Comparison of ENCODE assay signal across 10 cellular contexts in the genomic region with DNA sequence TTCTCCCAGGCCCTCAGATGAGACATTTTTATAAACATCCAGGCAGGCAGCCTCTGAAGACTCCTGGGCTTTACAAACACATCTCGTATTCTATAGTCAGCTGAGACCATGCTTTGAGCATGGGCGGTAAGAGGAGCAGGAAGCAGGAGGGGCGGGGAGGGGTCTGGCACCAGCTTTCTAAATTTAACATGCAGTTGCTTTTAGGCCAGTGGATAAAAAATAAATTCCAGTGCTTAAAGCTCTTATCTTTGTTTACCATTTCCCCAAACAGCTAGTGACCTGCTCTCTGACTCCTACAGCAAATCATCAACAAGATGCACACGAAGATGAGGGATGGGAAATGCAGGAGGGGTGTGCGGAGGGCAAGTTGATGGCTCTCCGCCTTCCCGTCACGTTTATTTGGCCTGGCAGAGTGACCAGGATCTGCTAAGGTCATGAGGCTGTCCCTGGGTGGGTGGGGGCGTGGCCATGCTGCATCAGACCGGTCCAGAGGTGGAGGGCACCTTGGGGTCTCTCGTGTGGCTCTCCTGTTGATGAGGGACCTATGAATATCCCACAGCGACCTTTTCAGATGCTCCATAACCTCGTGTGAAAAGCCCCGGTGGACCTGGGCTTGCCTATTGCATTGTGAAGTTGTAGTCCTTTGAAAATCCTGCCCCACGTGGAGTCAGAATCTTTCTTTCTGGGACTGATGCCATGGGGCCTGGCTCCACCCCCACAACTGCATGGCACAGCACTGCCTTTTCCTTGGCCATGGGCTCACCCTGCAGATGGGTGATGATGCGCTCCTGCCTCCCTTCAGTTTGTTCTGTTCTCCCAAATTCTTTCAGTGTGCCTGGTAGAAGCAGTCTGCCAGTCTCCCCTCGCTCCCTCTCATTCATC.
A peak's percentile ranks its signal among the peaks of the same experiment; 100 is the strongest.
DNase-seq lines count a peak whose midpoint lies in the region; ATAC-seq and TF ChIP-seq lines count a peak whose summit lies in the region.
"Had no signal": no experiment of that assay in that cellular context is flagged by ENCODE, and none has a peak within 500 bp of the region (broad histone marks: within the 10 kb centered on the region; RNA-seq: fewer than 3 reads in every experiment).

No MANE protein-coding gene starts in this region.

- intact Hi-C loops in body of pancreas (cut with DNase I) = loop anchor here (10.0 kb wide), 1 partner anchor 370 kb away; no protein-coding TSS in a partner anchor
- intact Hi-C loops in PC-9 (cut with micrococcal nuclease; ENCODE audit: unreplicated experiment) = no loop called here

- H3F3A ChIP-seq in PC-9 (ENCODE audit: insufficient read depth, low read depth) = no peaks in the 10 kb centered on the region

- H3K4me1 ChIP-seq in body of pancreas (no peaks in the 10 kb centered on the region), PC-9 (replicated peaks; ENCODE audit: insufficient read depth) (no peaks in the 10 kb centered on the region)

- 55 to 58% methylated on average over 16 to 17 of the region's 17 CpGs for WGBS in body of pancreas, 2 donors

- no peaks in the 10 kb centered on the region for H3K79me2 ChIP-seq in PC-9 (ENCODE audit: low read depth)

- no peaks in the 10 kb centered on the region for H3K9me3 ChIP-seq in body of pancreas
- no peaks in the 10 kb centered on the region for H3K9me3 ChIP-seq in PC-9 (ENCODE audit: insufficient read depth, low read depth)
- H3K9me3 ChIP-seq: ovary had no signal

- ATAC-seq in body of pancreas (peak; percentile 60), HG02970 (IDR thresholded peaks at IDR 0.05; ENCODE audit: low FRiP score, unreplicated experiment) (no peak)

- H3K36me3 ChIP-seq in body of pancreas (replicated peaks in 1 of 2; ENCODE audit: insufficient read depth in 1 of 2, low read depth in 2 of 2) = no peaks in the 10 kb centered on the region
- no peaks in the 10 kb centered on the region for H3K36me3 ChIP-seq in PC-9 (ENCODE audit: low read depth)
- H3K36me3 ChIP-seq: ovary had no signal

- H3K4me2 ChIP-seq in PC-9 = no peak overlapping the region

- POLR2A ChIA-PET in GM10248 (lab: Yijun Ruan, JAX) (no interaction called here), PC-9 (lab: Charles Lee; ENCODE audit: unreplicated experiment) (interaction anchor here (0.7 kb wide), 1 partner anchor 15 kb away, joined by 3 read pairs; no protein-coding TSS in a partner anchor)

- no peak for TF ChIP-seq POLR2A in body of pancreas (IDR thresholded peaks at IDR 0.05)

- TF ChIP-seq CTCF in body of pancreas (IDR thresholded peaks at IDR 0.05) (no peak), GM10248 (IDR thresholded peaks at IDR 0.05; ENCODE audit: control extremely low read depth, extremely low read depth, low read depth, missing control alignments) (no peak), PC-9 (conservative IDR thresholded peaks at IDR 0.05) (no peak)

- BruUV-seq in PC-9 (replicated peaks; lab: Mats Ljungman, UMichigan) = no TSS peak

- H3K27ac ChIP-seq in body of pancreas = no peak overlapping the region
- no peak overlapping the region for H3K27ac ChIP-seq in PC-9
- H3K27ac ChIP-seq: ovary had no signal

- CTCF ChIA-PET in GM10248 (lab: Yijun Ruan, JAX) (interaction anchor here (0.8 to 1.5 kb wide), 4 partner anchors 8 to 561 kb away, joined by 3 to 6 read pairs (median 4); no protein-coding TSS in a partner anchor), PC-9 (lab: Charles Lee) (interaction anchor here (0.6 kb wide), 1 partner anchor 376 kb away, joined by 3 read pairs; no protein-coding TSS in a partner anchor)

- H4K20me1 ChIP-seq in PC-9 (ENCODE audit: insufficient read depth) = no peaks in the 10 kb centered on the region

- H3K27me3 ChIP-seq in body of pancreas (no peaks in the 10 kb centered on the region), PC-9 (ENCODE audit: insufficient read depth, low read depth) (no peaks in the 10 kb centered on the region)
- H3K27me3 ChIP-seq: ovary had no signal

- DNase-seq in LHCN-M2 (ENCODE audit: low read depth) (peak; percentile 67), body of pancreas (peak; percentile 40 to 66 (median 55)), hippocampal formation (lab: John Stamatoyannopoulos, UW) (peak; percentile 74 to 76), stromal cell of bone marrow (ENCODE audit: low read depth) (peak; percentile 40), GM10248 (ENCODE audit: extremely low spot score) (no peak), PC-9 (no peak)
- DNase-seq: activated CD4-positive, alpha-beta T cell treated with anti-CD3 and anti-CD28 coated beads, Interleukin-2, amount 10 ng/mL, durations not matched to agents 24 days and 14 days; activated naive CD8-positive, alpha-beta T cell treated with anti-CD3 and anti-CD28 coated beads, Interleukin-2, amount 10 ng/mL, durations not matched to agents 7 days and 5 days; ovary had no signal

- H3K9me2 ChIP-seq in PC-9 (ENCODE audit: insufficient read depth) = no peaks in the 10 kb centered on the region

- no peak overlapping the region for H3K4me3 ChIP-seq in body of pancreas
- H3K4me3 ChIP-seq in PC-9 = no peak overlapping the region
- H3K4me3 ChIP-seq: ovary had no signal

- no peak overlapping the region for H2AFZ ChIP-seq in PC-9

Comparison
In these comparisons a context has a peak if more than half of its experiments do, and no peak if none do; other contexts are left out.
1. DNase-seq: peak in LHCN-M2 (single experiment), body of pancreas (4 of 4), hippocampal formation (2 of 2) and stromal cell of bone marrow (single experiment); none in GM10248 (single experiment) and PC-9 (0 of 2).